Comparison of ENCODE assay signal across 1 cellular context in genomic region chr21:33286076-33286475, GRCh38.
TF ChIP-seq lines count a peak whose summit lies in the region.

No MANE protein-coding gene starts in this region.

TF ChIP-seq in HepG2, 621 proteins besides CTCF, POLR2A, EP300 and RAD21 (continues in another document):
- TF ChIP-seq ZNF367 (CRISPR knock-in tag; IDR thresholded peaks at IDR 0.05; ENCODE audit: borderline replicate concordance) (no peak), ARID4A (CRISPR knock-in tag; IDR thresholded peaks at IDR 0.05; ENCODE audit: borderline replicate concordance) (peak; percentile 38; the same call in 1 of the 2 replicates), MAX (IDR thresholded peaks at IDR 0.05) (0 out of 2 replicates have a peak, but pooled peaks have one; percentile 21), ZSCAN22 (CRISPR knock-in tag; IDR thresholded peaks at IDR 0.05) (no peak), ZNF75D (CRISPR knock-in tag; IDR thresholded peaks at IDR 0.05; ENCODE audit: borderline replicate concordance) (no peak), WIZ (CRISPR knock-in tag; IDR thresholded peaks at IDR 0.05) (no peak), SIN3B (IDR thresholded peaks at IDR 0.05; ENCODE audit: low read length) (no peak), DNMT3B (CRISPR knock-in tag; conservative IDR thresholded peaks at IDR 0.05) (no peak), SAFB2 (CRISPR knock-in tag; IDR thresholded peaks at IDR 0.05; ENCODE audit: borderline replicate concordance, low read depth) (no peak), SIN3A (IDR thresholded peaks at IDR 0.05; ENCODE audit: borderline replicate concordance, low read depth, low read length) (no peak), XBP1 (CRISPR knock-in tag; IDR thresholded peaks at IDR 0.05) (no peak), ZNF274 (CRISPR knock-in tag; IDR thresholded peaks at IDR 0.05) (no peak), ZNF326 (CRISPR knock-in tag; IDR thresholded peaks at IDR 0.05; ENCODE audit: borderline replicate concordance) (no peak), MYNN (CRISPR knock-in tag; IDR thresholded peaks at IDR 0.05; ENCODE audit: low read depth) (no peak), HES4 (CRISPR knock-in tag; IDR thresholded peaks at IDR 0.05; ENCODE audit: borderline replicate concordance) (no peak), ZBTB38 (CRISPR knock-in tag; IDR thresholded peaks at IDR 0.05) (0 out of 2 replicates have a peak, but pooled peaks have one; percentile 36), REST (IDR thresholded peaks at IDR 0.05; ENCODE audit: borderline replicate concordance in 1 of 2, low read depth in 1 of 2, low read length in 2 of 2) (no peak), IRF1 (CRISPR knock-in tag; IDR thresholded peaks at IDR 0.05; ENCODE audit: low read depth) (no peak), NFYB (CRISPR knock-in tag; IDR thresholded peaks at IDR 0.05) (no peak), RFXANK (CRISPR knock-in tag; IDR thresholded peaks at IDR 0.05) (no peak), ZSCAN5A (CRISPR knock-in tag; IDR thresholded peaks at IDR 0.05; ENCODE audit: borderline replicate concordance) (no peak), ZNF12 (CRISPR knock-in tag; IDR thresholded peaks at IDR 0.05) (no peak), ZFP91 (CRISPR knock-in tag; IDR thresholded peaks at IDR 0.05; ENCODE audit: borderline replicate concordance) (peak; percentile 24), ZNF446 (CRISPR knock-in tag; IDR thresholded peaks at IDR 0.05) (no peak), HOXA3 (CRISPR knock-in tag; IDR thresholded peaks at IDR 0.05) (peak; percentile 37; the same call in 1 of the 2 replicates), ATM (IDR thresholded peaks at IDR 0.05; ENCODE audit: borderline replicate concordance) (no peak), TCF7 (IDR thresholded peaks at IDR 0.05; ENCODE audit: low read depth) (peak; percentile 7; the same call in 1 of the 2 replicates), TMF1 (CRISPR knock-in tag; IDR thresholded peaks at IDR 0.05; ENCODE audit: low read depth) (no peak), FOXC1 (CRISPR knock-in tag; IDR thresholded peaks at IDR 0.05; ENCODE audit: borderline replicate concordance) (no peak), THAP8 (CRISPR knock-in tag; IDR thresholded peaks at IDR 0.05; ENCODE audit: borderline replicate concordance) (no peak), ATF4 (CRISPR knock-in tag; IDR thresholded peaks at IDR 0.05) (no peak), SIX1 (CRISPR knock-in tag; IDR thresholded peaks at IDR 0.05; ENCODE audit: borderline replicate concordance) (no peak), ZNF10 (CRISPR knock-in tag; IDR thresholded peaks at IDR 0.05; ENCODE audit: borderline replicate concordance, low read depth) (no peak), SMAD3 (CRISPR knock-in tag; IDR thresholded peaks at IDR 0.05) (no peak), DR1 (CRISPR knock-in tag; IDR thresholded peaks at IDR 0.05) (no peak), ZNF430 (CRISPR knock-in tag; IDR thresholded peaks at IDR 0.05) (no peak), ZNF296 (CRISPR knock-in tag; conservative IDR thresholded peaks at IDR 0.05) (no peak), SALL2 (CRISPR knock-in tag; IDR thresholded peaks at IDR 0.05) (no peak), ZNF329 (CRISPR knock-in tag; IDR thresholded peaks at IDR 0.05; ENCODE audit: low read depth) (no peak), MED13 (CRISPR knock-in tag; IDR thresholded peaks at IDR 0.05) (no peak), LBX2 (CRISPR knock-in tag; IDR thresholded peaks at IDR 0.05; ENCODE audit: borderline replicate concordance) (no peak), ZNF766 (CRISPR knock-in tag; IDR thresholded peaks at IDR 0.05; ENCODE audit: borderline replicate concordance) (no peak), MXD3 (CRISPR knock-in tag; IDR thresholded peaks at IDR 0.05) (no peak), ZNF382 (CRISPR knock-in tag; IDR thresholded peaks at IDR 0.05; ENCODE audit: borderline replicate concordance) (no peak), MAFG (CRISPR knock-in tag; IDR thresholded peaks at IDR 0.05) (no peak), ZMAT5 (CRISPR knock-in tag; IDR thresholded peaks at IDR 0.05; ENCODE audit: borderline replicate concordance, low read depth) (no peak), NFE2L2 (IDR thresholded peaks at IDR 0.05; ENCODE audit: low read length) (no peak), ATF7 (IDR thresholded peaks at IDR 0.05) (no peak), ATF7 (CRISPR knock-in tag; IDR thresholded peaks at IDR 0.05) (no peak), ARNTL (CRISPR knock-in tag; IDR thresholded peaks at IDR 0.05) (0 out of 2 replicates have a peak, but pooled peaks have one; percentile 44), SAP130 (CRISPR knock-in tag; IDR thresholded peaks at IDR 0.05; ENCODE audit: low read depth) (0 out of 2 replicates have a peak, but pooled peaks have one; percentile 10), ZBTB1 (CRISPR knock-in tag; IDR thresholded peaks at IDR 0.05; ENCODE audit: borderline replicate concordance) (no peak), ETS1 (CRISPR knock-in tag; IDR thresholded peaks at IDR 0.05) (no peak), ZBTB21 (CRISPR knock-in tag; IDR thresholded peaks at IDR 0.05) (no peak)
